In the genomic region with DNA sequence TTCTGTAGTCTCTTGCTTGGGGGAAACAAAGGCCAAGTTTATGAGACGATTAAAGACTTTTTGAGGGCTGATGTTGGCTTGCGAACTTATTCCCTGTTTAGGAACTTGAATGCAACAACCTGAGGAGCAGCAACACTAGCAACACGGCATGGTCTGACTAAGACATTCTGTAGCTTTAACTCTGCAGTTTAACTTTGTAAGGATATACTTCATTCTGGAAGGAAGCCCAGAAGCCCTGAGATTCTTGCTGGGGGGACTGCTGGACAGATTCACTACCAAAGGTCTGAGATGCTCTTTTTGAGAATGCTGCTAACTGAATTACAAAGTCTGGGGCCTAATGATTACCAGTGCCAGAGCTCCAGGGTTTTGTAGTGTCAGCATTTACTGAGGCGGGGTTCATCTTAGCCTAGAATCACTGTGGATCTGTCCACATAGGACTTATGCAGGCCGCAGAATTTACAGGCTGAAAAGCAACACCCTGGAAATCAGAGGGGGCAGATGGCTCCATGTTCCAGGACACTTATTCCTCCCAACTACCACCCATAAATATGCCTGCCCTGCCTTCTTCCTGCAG, we compare ENCODE assay signal across 1 cellular context.
TF ChIP-seq lines count a peak whose summit lies in the region.

No MANE protein-coding gene starts in this region.

TF ChIP-seq in H1, 55 proteins besides CTCF, POLR2A, EP300 and RAD21 (continued from another document):
- TF ChIP-seq CHD7 (IDR thresholded peaks at IDR 0.05; ENCODE audit: insufficient replicate concordance, low read length) (no peak), POU5F1 (IDR thresholded peaks at IDR 0.05; ENCODE audit: low read depth, low read length) (no peak), CTBP2 (IDR thresholded peaks at IDR 0.05; ENCODE audit: borderline replicate concordance, insufficient read depth, insufficient read length, low read length) (no peak)
